8 cellular contexts compared by ENCODE assay signal in genomic region chr17:29579866-29580771, GRCh38. TPM values are rescaled to one million over a fixed set of nuclear protein-coding genes. Genes with fewer than 3 reads are reported as not detected.
DNase-seq lines count a peak whose midpoint lies in the region; ATAC-seq and FAIRE-seq lines count a peak whose summit lies in the region.

No MANE protein-coding gene starts in this region.

- DNase-seq in HCEC 1CT (peak; percentile 66), MV-4-11 (lab: John Stamatoyannopoulos, UW) (peak; percentile 76), SW 1271 (lab: John Stamatoyannopoulos, UW) (peak; percentile 43 to 62), Right ventricle myocardium superior (peak; percentile 91), pulmonary artery endothelial cell (ENCODE audit: low read depth, low spot score) (peak; percentile 49), putamen (ENCODE audit: low spot score) (no peak)

- H3K9me3 Mint-ChIP-seq in activated naive CD8-positive, alpha-beta T cell (ENCODE audit: low read depth), result no peaks in the 10 kb centered on the region

- no peaks in the 10 kb centered on the region for H3K27me3 Mint-ChIP-seq in activated naive CD8-positive, alpha-beta T cell

- intact Hi-C loops in Right ventricle myocardium superior (cut with DNase I), result no loop called here

- peak overlapping the region; percentile 56 for H3K4me3 Mint-ChIP-seq in activated naive CD8-positive, alpha-beta T cell

- H3K36me3 Mint-ChIP-seq in activated naive CD8-positive, alpha-beta T cell, result peaks cover 3% of the 10 kb centered on the region

- peaks cover 18% of the 10 kb centered on the region for H3K4me1 Mint-ChIP-seq in activated naive CD8-positive, alpha-beta T cell (ENCODE audit: low read depth)

- ATAC-seq in Right ventricle myocardium superior (ENCODE audit: poor library complexity), result peak; percentile 87

- H3K27ac Mint-ChIP-seq in activated naive CD8-positive, alpha-beta T cell, result peak overlapping the region; percentile 93

- peak; percentile 80 for FAIRE-seq in G401.6 (lab: Jason Lieb, UNC)

RNA-seq across cellular contexts. Expression of gene GIT1, which starts 9.3 kb away (rescaled TPM):
- total RNA-seq in Right ventricle myocardium superior, result 28.5 TPM
- 44.8 and 53.9 TPM in 2 replicates for total RNA-seq in pulmonary artery endothelial cell

RNA-seq across cellular contexts. Expression of gene TP53I13, which starts 11.6 kb away (rescaled TPM):
- 39.2 TPM for total RNA-seq in Right ventricle myocardium superior
- 32.2 and 40.9 TPM in 2 replicates for total RNA-seq in pulmonary artery endothelial cell

RNA-seq across cellular contexts. Expression of gene ANKRD13B, which starts 12.8 kb away (rescaled TPM):
- total RNA-seq in Right ventricle myocardium superior (9.3 TPM), pulmonary artery endothelial cell (12.3 and 19.1 TPM in 2 replicates)

RNA-seq across cellular contexts. Expression of gene ABHD15, which starts 13.3 kb away (rescaled TPM):
- 7.0 TPM for total RNA-seq in Right ventricle myocardium superior
- total RNA-seq in pulmonary artery endothelial cell, result 7.1 and 9.1 TPM in 2 replicates

RNA-seq across cellular contexts. Expression of gene CORO6, which starts 42.6 kb away (rescaled TPM):
- total RNA-seq in Right ventricle myocardium superior, result 83.6 TPM
- 1.3 and 3.4 TPM in 2 replicates for total RNA-seq in pulmonary artery endothelial cell
